21 cellular contexts compared by ENCODE assay signal in genomic region chr1:219066098-219066497, GRCh38.
DNase-seq lines count a peak whose midpoint lies in the region; ATAC-seq, FAIRE-seq and TF ChIP-seq lines count a peak whose summit lies in the region.
"Had no signal": no experiment of that assay in that cellular context is flagged by ENCODE, and none has a peak within 500 bp of the region (broad histone marks: within the 10 kb centered on the region; RNA-seq: fewer than 3 reads in every experiment).

No MANE protein-coding gene starts in this region.

- no peak; a peak in 2 of 6 replicates for ATAC-seq in A549
- no peak for ATAC-seq in IMR-90 (ENCODE audit: low read depth)
- no peak for ATAC-seq in HG03342 (IDR thresholded peaks at IDR 0.05; ENCODE audit: unreplicated experiment)

- H3K9me1 ChIP-seq in IMR-90 (ENCODE audit: insufficient read depth, low read length) = peaks cover 3% of the 10 kb centered on the region; the same call in 1 of the 2 replicates
- no peaks in the 10 kb centered on the region for H3K9me1 ChIP-seq in endothelial cell of umbilical vein (replicated peaks; ENCODE audit: control insufficient read depth, extremely low read depth, insufficient read depth, low read length)

- H2BK15ac ChIP-seq in IMR-90 (ENCODE audit: low read depth, low read length) (peak overlapping the region; percentile 80; the same call in 2 of the 3 replicates), neuronal stem cell (ENCODE audit: low read length) (no peak overlapping the region)

- DNase-seq in A549 (ENCODE audit: low read depth in 1 of 2, low spot score in 1 of 2) = no peak
- DNase-seq in IMR-90 = no peak
- DNase-seq in endothelial cell of umbilical vein (ENCODE audit: low read depth, low spot score) = peak; percentile 6
- DNase-seq in neuronal stem cell (ENCODE audit: low spot score) = no peak
- DNase-seq in lower leg skin (ENCODE audit: low spot score in 2 of 2) = no peak
- DNase-seq in NCI-H524 treated with DMSO at 0.1 percent for 48 hours (lab: John Stamatoyannopoulos, UW) = no peak
- no peak for DNase-seq in foreskin fibroblast
- DNase-seq: activated CD4-positive, alpha-beta memory T cell treated with anti-CD3 and anti-CD28 coated beads for 36 hours; activated effector memory CD4-positive, alpha-beta T cell treated with Interleukin-2 at 50 U/mL for 16 hours; GOT3; immature natural killer cell; left lung; MG63; NCI-H1417 treated with DMSO at 0.1 percent for 48 hours; NCI-H2171 treated with DMSO at 0.1 percent for 48 hours; NCI-H526 treated with DMSO at 0.1 percent for 48 hours; nucleus accumbens; retina; stomach had no signal

- peak overlapping the region in 1 of 2 experiments; percentile 44; a peak in 2 of 4 replicates for H4K8ac ChIP-seq in IMR-90 (ENCODE audit: low read depth in 2 of 2, low read length in 2 of 2)
- H4K8ac ChIP-seq in neuronal stem cell (ENCODE audit: low read depth, low read length) = no peak overlapping the region

- TF ChIP-seq POLR2A in A549 (IDR thresholded peaks at IDR 0.05; ENCODE audit: low read length) = no peak
- no peak for TF ChIP-seq POLR2A in IMR-90 (IDR thresholded peaks at IDR 0.05; ENCODE audit: low read depth, low read length)
- TF ChIP-seq POLR2A in endothelial cell of umbilical vein (IDR thresholded peaks at IDR 0.05; ENCODE audit: low read depth, low read length) = no peak
- TF ChIP-seq POLR2A in lower leg skin (IDR thresholded peaks at IDR 0.05) = no peak

- H3K9ac ChIP-seq in IMR-90 (ENCODE audit: low read depth, low read length) = no peak overlapping the region
- no peak overlapping the region for H3K9ac ChIP-seq in endothelial cell of umbilical vein (replicated peaks; ENCODE audit: extremely low read depth, insufficient read depth, low read length)
- H3K9ac ChIP-seq in neuronal stem cell (ENCODE audit: low read depth, low read length, poor library complexity) = no peak overlapping the region

- CTCF ChIA-PET in A549 (lab: Yijun Ruan, JAX) = interaction anchor here (1.2 to 2.1 kb wide), 7 partner anchors 12 to 723 kb away, joined by 3 to 6 read pairs (median 4); no protein-coding TSS in a partner anchor
- CTCF ChIA-PET in IMR-90 (lab: Yijun Ruan, JAX) = interaction anchor here (0.6 to 1.2 kb wide), 9 partner anchors 47 to 727 kb away, joined by 3 to 6 read pairs (median 3); no protein-coding TSS in a partner anchor
- CTCF ChIA-PET in endothelial cell of umbilical vein (lab: Charles Lee) = interaction anchor here (0.8 to 4.2 kb wide), 45 partner anchors 8 to 806 kb away, joined by 3 to 161 read pairs (median 6); partner anchors contain the start of genes LYPLAL1 and TGFB2

- POLR2A ChIA-PET in A549 (lab: Yijun Ruan, JAX) = interaction anchor here (1.3 kb wide), 1 partner anchor 721 kb away, joined by 4 read pairs; the partner anchor contains the start of gene TGFB2
- POLR2A ChIA-PET in IMR-90 (lab: Charles Lee; ENCODE audit: unreplicated experiment) = no interaction called here
- POLR2A ChIA-PET in endothelial cell of umbilical vein (lab: Charles Lee) = no interaction called here

- no peak overlapping the region for H3K56ac ChIP-seq in IMR-90 (ENCODE audit: extremely low read depth, insufficient read depth, low read length)

- no peak overlapping the region for H3K23ac ChIP-seq in IMR-90 (ENCODE audit: low read depth, low read length)
- no peak overlapping the region for H3K23ac ChIP-seq in neuronal stem cell (ENCODE audit: low read depth, low read length, poor library complexity)

- H3K14ac ChIP-seq in IMR-90 (replicated peaks; ENCODE audit: low read depth, low read length) (no peak overlapping the region), neuronal stem cell (ENCODE audit: low read length) (no peak overlapping the region)

- dilution Hi-C loops in IMR-90 (cut with HindIII; ENCODE audit: low sequenced_read_pairs, unreplicated experiment) = no loop called here
- dilution Hi-C loops in endothelial cell of umbilical vein (cut with MboI; ENCODE audit: extremely low pct_ligation_motif_present, low sequenced_read_pairs) = no loop called here

- TF ChIP-seq CTCF in A549 (IDR thresholded peaks at IDR 0.05) = no peak
- TF ChIP-seq CTCF in IMR-90 (conservative IDR thresholded peaks at IDR 0.05; ENCODE audit: low read depth, low read length) = no peak
- TF ChIP-seq CTCF in endothelial cell of umbilical vein (IDR thresholded peaks at IDR 0.05; ENCODE audit: extremely low read depth in 1 of 2, insufficient read depth in 1 of 2, low read depth in 1 of 2, low read length in 2 of 2) = no peak
- TF ChIP-seq CTCF in lower leg skin (IDR thresholded peaks at IDR 0.05) = no peak
- no peak for TF ChIP-seq CTCF in foreskin fibroblast (IDR thresholded peaks at IDR 0.05; ENCODE audit: low read depth, low read length)

- no peak for TF ChIP-seq RAD21 in A549 (conservative IDR thresholded peaks at IDR 0.05 in 1 of 2, IDR thresholded peaks at IDR 0.05 in 1 of 2)
- no peak for TF ChIP-seq RAD21 in IMR-90 (IDR thresholded peaks at IDR 0.05; ENCODE audit: low read length)

- H3K27me3 ChIP-seq in IMR-90 (ENCODE audit: control insufficient read depth, insufficient read depth, low read length) = no peaks in the 10 kb centered on the region
- no peaks in the 10 kb centered on the region for H3K27me3 ChIP-seq in endothelial cell of umbilical vein (ENCODE audit: control insufficient read depth in 2 of 2, insufficient read depth in 2 of 2, low read length in 2 of 2)
- H3K27me3 ChIP-seq in neuronal stem cell (ENCODE audit: control insufficient read depth in 3 of 3, insufficient read depth in 3 of 3, low read depth in 1 of 3, low read length in 3 of 3) = no peaks in the 10 kb centered on the region
- H3K27me3 ChIP-seq: left lung, MG63, stomach had no signal

- H2BK12ac ChIP-seq in neuronal stem cell (ENCODE audit: low read length) = no peak overlapping the region

- whole genome bisulfite sequencing in A549 (ENCODE audit: missing lambda C conversion rate) = 93% methylated on average over 1 of the region's 1 CpG
- WGBS in IMR-90 (ENCODE audit: extremely low coverage in 2 of 2, insufficient read length in 1 of 2), 2 experiments = no CpG with 5 or more reads among the region's 1 CpG
- no CpG with 5 or more reads among the region's 1 CpG for WGBS in neuronal stem cell (ENCODE audit: extremely low coverage in 2 of 2, insufficient read length in 2 of 2, insufficient replicate concordance in 1 of 2), 2 donors
- 88 to 100% methylated on average over 1 of the region's 1 CpG for WGBS in lower leg skin, 2 donors

- H3K4ac ChIP-seq in IMR-90 (ENCODE audit: low read depth, low read length) = peak overlapping the region; percentile 63
- no peak overlapping the region for H3K4ac ChIP-seq in neuronal stem cell (ENCODE audit: low read length)

- H4K20me1 ChIP-seq in IMR-90 (ENCODE audit: insufficient read depth, low read length) (no peaks in the 10 kb centered on the region), endothelial cell of umbilical vein (replicated peaks; ENCODE audit: control insufficient read depth, extremely low read depth, insufficient read depth, low read length) (no peaks in the 10 kb centered on the region)

- BruUV-seq in IMR-90 (replicated peaks; lab: Mats Ljungman, UMichigan) (no TSS peak), endothelial cell of umbilical vein (replicated peaks; lab: Mats Ljungman, UMichigan) (no TSS peak)

- no peak overlapping the region for H3K4me3 ChIP-seq in A549
- H3K4me3 ChIP-seq in IMR-90 (ENCODE audit: insufficient read depth, low read depth, low read length) = no peak overlapping the region
- no peak overlapping the region for H3K4me3 ChIP-seq in endothelial cell of umbilical vein (replicated peaks in 1 of 3; ENCODE audit: insufficient read depth in 1 of 3, low read depth in 1 of 3, low read length in 3 of 3)
- H3K4me3 ChIP-seq in neuronal stem cell (ENCODE audit: low read length in 2 of 2) = no peak overlapping the region
- H3K4me3 ChIP-seq in lower leg skin (ENCODE audit: low read depth, poor library complexity, severe bottlenecking) = no peak overlapping the region
- H3K4me3 ChIP-seq in foreskin fibroblast (ENCODE audit: low read depth in 1 of 2, low read length in 2 of 2) = no peak overlapping the region
- H3K4me3 ChIP-seq: left lung, MG63, stomach had no signal

- H3K4me2 ChIP-seq in A549 (no peak overlapping the region), IMR-90 (ENCODE audit: low read depth, low read length) (no peak overlapping the region), endothelial cell of umbilical vein (ENCODE audit: insufficient read depth, low read length) (no peak overlapping the region), neuronal stem cell (ENCODE audit: insufficient read depth, low read length, poor library complexity, severe bottlenecking) (no peak overlapping the region)

- H3K4me1 ChIP-seq in A549 (peaks cover 9% of the 10 kb centered on the region; the same call in 2 of the 3 replicates), IMR-90 (ENCODE audit: control insufficient read depth, insufficient read depth, low read length) (peaks cover 2% of the 10 kb centered on the region), endothelial cell of umbilical vein (ENCODE audit: control insufficient read depth, extremely low read depth, insufficient read depth, low read length) (no peaks in the 10 kb centered on the region), neuronal stem cell (ENCODE audit: control insufficient read depth in 2 of 2, insufficient read depth in 1 of 2, low read depth in 1 of 2, low read length in 2 of 2) (no peaks in the 10 kb centered on the region)

- in situ Hi-C loops in IMR-90 (cut with MboI; ENCODE audit: low sequenced_read_pairs) = loop anchor here (5.0 to 10.0 kb wide), 2 partner anchors 581 to 719 kb away; partner anchors contain the start of gene TGFB2

- peak overlapping the region; percentile 26; the same call in 1 of the 2 replicates for H4K91ac ChIP-seq in IMR-90 (ENCODE audit: insufficient read depth, low read depth, low read length)
- no peak overlapping the region for H4K91ac ChIP-seq in neuronal stem cell (ENCODE audit: low read depth, low read length, poor library complexity)

- H3K27ac ChIP-seq in A549 = peak overlapping the region; percentile 34 to 78; a peak in 5 of 6 replicates
- H3K27ac ChIP-seq in IMR-90 (ENCODE audit: insufficient read depth, low read length) = no peak overlapping the region
- no peak overlapping the region for H3K27ac ChIP-seq in endothelial cell of umbilical vein (ENCODE audit: insufficient read depth, low read depth, low read length)
- no peak overlapping the region for H3K27ac ChIP-seq in neuronal stem cell (replicated peaks; ENCODE audit: low read length)
- H3K27ac ChIP-seq: left lung, RWPE1 had no signal

- H2AK5ac ChIP-seq in IMR-90 (ENCODE audit: low read depth, low read length) (peak overlapping the region; percentile 71), neuronal stem cell (ENCODE audit: low read depth, low read length) (no peak overlapping the region)

- no peak for FAIRE-seq in A549 (lab: Jason Lieb, UNC)
- no peak for FAIRE-seq in endothelial cell of umbilical vein (lab: Jason Lieb, UNC)

- H3K36me3 ChIP-seq in IMR-90 (ENCODE audit: control insufficient read depth, insufficient read depth, low read length) (no peaks in the 10 kb centered on the region), endothelial cell of umbilical vein (ENCODE audit: control insufficient read depth in 2 of 2, extremely low read depth in 1 of 2, insufficient read depth in 2 of 2, low read length in 2 of 2) (no peaks in the 10 kb centered on the region), neuronal stem cell (replicated peaks in 1 of 2; ENCODE audit: control insufficient read depth in 2 of 2, insufficient read depth in 2 of 2, low read length in 2 of 2) (no peaks in the 10 kb centered on the region)
- H3K36me3 ChIP-seq: left lung, MG63, stomach had no signal

- TF ChIP-seq EP300 in A549 (IDR thresholded peaks at IDR 0.05) = no peak

- peak overlapping the region; percentile 72; the same call in 1 of the 2 replicates for H3K18ac ChIP-seq in IMR-90 (ENCODE audit: low read depth, low read length)
- no peak overlapping the region for H3K18ac ChIP-seq in neuronal stem cell (ENCODE audit: low read length)

- peak overlapping the region; percentile 33 for H2BK120ac ChIP-seq in IMR-90 (ENCODE audit: low read depth, low read length)
- no peak overlapping the region for H2BK120ac ChIP-seq in neuronal stem cell (ENCODE audit: low read depth, low read length)

- peak overlapping the region; percentile 81 for H2BK20ac ChIP-seq in IMR-90 (ENCODE audit: low read depth, low read length)

- no peak overlapping the region for H2AFZ ChIP-seq in IMR-90 (replicated peaks; ENCODE audit: low read length, poor library complexity)
- H2AFZ ChIP-seq in endothelial cell of umbilical vein (ENCODE audit: low read depth, low read length) = no peak overlapping the region
- H2AFZ ChIP-seq in neuronal stem cell (ENCODE audit: low read length) = peak overlapping the region; percentile 36

- no peaks in the 10 kb centered on the region for H3K79me2 ChIP-seq in endothelial cell of umbilical vein (ENCODE audit: control insufficient read depth, insufficient read depth, low read length)

- no peak overlapping the region for H2AK9ac ChIP-seq in IMR-90 (replicated peaks; ENCODE audit: low read depth, low read length, poor library complexity)

- H4K5ac ChIP-seq in IMR-90 (ENCODE audit: low read depth, low read length) = peak overlapping the region; percentile 52; the same call in 1 of the 2 replicates

- H2BK5ac ChIP-seq in IMR-90 (ENCODE audit: low read depth, low read length, poor library complexity, severe bottlenecking) (no peak overlapping the region), neuronal stem cell (ENCODE audit: low read length) (no peak overlapping the region)

- H3K79me1 ChIP-seq in IMR-90 (ENCODE audit: low read depth in 1 of 2, low read length in 2 of 2) (no peaks in the 10 kb centered on the region), neuronal stem cell (ENCODE audit: low read depth, low read length) (no peaks in the 10 kb centered on the region)

- intact Hi-C loops in IMR-90 (cut with micrococcal nuclease) (loop anchor here (2.0 to 5.0 kb wide), 10 partner anchors 106 to 727 kb away; partner anchors contain the start of gene LYPLAL1), endothelial cell of umbilical vein (cut with micrococcal nuclease) (loop anchor here (1.0 to 10.0 kb wide), 7 partner anchors 321 to 749 kb away; no protein-coding TSS in a partner anchor), lower leg skin (cut with DNase I; ENCODE audit: low total_unique reads) (no loop called here)

- peaks cover 11% of the 10 kb centered on the region for H3K9me3 ChIP-seq in A549
- no peaks in the 10 kb centered on the region; the same call in 1 of the 2 replicates for H3K9me3 ChIP-seq in IMR-90 (ENCODE audit: control insufficient read depth, insufficient read depth, low read length)
- H3K9me3 ChIP-seq in endothelial cell of umbilical vein (replicated peaks; ENCODE audit: control insufficient read depth, insufficient read depth, low read length) = no peaks in the 10 kb centered on the region
- peaks cover 0 to 2% of the 10 kb centered on the region in 2 donors for H3K9me3 ChIP-seq in neuronal stem cell (replicated peaks in 1 of 2; ENCODE audit: control insufficient read depth in 2 of 2, insufficient read depth in 1 of 2, low read depth in 1 of 2, low read length in 2 of 2)
- H3K9me3 ChIP-seq: left lung, stomach had no signal

Comparison
In these comparisons a context has a peak if more than half of its experiments do, and no peak if none do; other contexts are left out.
1. H3K27ac ChIP-seq: peak in A549 (2 of 2); none in IMR-90 (single experiment), endothelial cell of umbilical vein (single experiment) and neuronal stem cell (single experiment).